21 cellular contexts compared by ENCODE assay signal in genomic region chr11:62506413-62506940, GRCh38. TPM values are rescaled to one million over a fixed set of nuclear protein-coding genes. Genes with fewer than 3 reads are reported as not detected.
DNase-seq lines count a peak whose midpoint lies in the region; ATAC-seq, FAIRE-seq and TF ChIP-seq lines count a peak whose summit lies in the region.
"Had no signal": no experiment of that assay in that cellular context is flagged by ENCODE, and none has a peak within 500 bp of the region (broad histone marks: within the 10 kb centered on the region; RNA-seq: fewer than 3 reads in every experiment).

No MANE protein-coding gene starts in this region.

- peaks cover 78% of the 10 kb centered on the region for H3K4me1 ChIP-seq in A549
- H3K4me1 ChIP-seq in mesendoderm (ENCODE audit: control insufficient read depth, low read depth, low read length) = peaks cover 10% of the 10 kb centered on the region
- H3K4me1 ChIP-seq in smooth muscle cell (ENCODE audit: low read depth) = peaks cover 48% of the 10 kb centered on the region
- H3K4me1 ChIP-seq: foreskin keratinocyte, SJCRH30 had no signal

- no peak overlapping the region for H3K27ac Mint-ChIP-seq in activated CD4-positive, alpha-beta memory T cell treated with anti-CD3 and anti-CD28 coated beads, Interleukin-2, amount 10 ng/mL, durations not matched to agents 7 days and 5 days
- H3K27ac Mint-ChIP-seq: activated CD4-positive, alpha-beta T cell treated with anti-CD3 and anti-CD28 coated beads, Interleukin-2, amount 10 ng/mL, durations not matched to agents 7 days and 5 days; CD4-positive, CD25-positive, alpha-beta regulatory T cell; HFFc6 had no signal

- WGBS in A549 (ENCODE audit: missing lambda C conversion rate) = 65% methylated on average over 7 of the region's 7 CpGs
- WGBS in mesendoderm (ENCODE audit: extremely low coverage, insufficient coverage, low lambda C conversion rate) = no CpG with 5 or more reads among the region's 7 CpGs
- 68% methylated on average over 7 of the region's 7 CpGs for WGBS in smooth muscle cell (ENCODE audit: low lambda C conversion rate)

- H3K9ac ChIP-seq in mesendoderm (ENCODE audit: low read length) (no peak overlapping the region), smooth muscle cell (ENCODE audit: low read depth) (no peak overlapping the region)

- H3K79me1 ChIP-seq in mesendoderm (ENCODE audit: low read length) = no peaks in the 10 kb centered on the region

- peak overlapping the region; percentile 46 for H2BK120ac ChIP-seq in mesendoderm (ENCODE audit: low read depth, low read length)

- no peak for TF ChIP-seq CTCF in A549 (IDR thresholded peaks at IDR 0.05)
- no peak for TF ChIP-seq CTCF in VCaP (conservative IDR thresholded peaks at IDR 0.05)
- TF ChIP-seq CTCF in smooth muscle cell (IDR thresholded peaks at IDR 0.05; ENCODE audit: borderline replicate concordance, insufficient read depth, poor library complexity, severe bottlenecking) = no peak

- no peaks in the 10 kb centered on the region for H3K36me3 Mint-ChIP-seq in activated CD4-positive, alpha-beta memory T cell treated with anti-CD3 and anti-CD28 coated beads, Interleukin-2, amount 10 ng/mL, durations not matched to agents 7 days and 5 days (ENCODE audit: low read depth)
- H3K36me3 Mint-ChIP-seq: CD4-positive, CD25-positive, alpha-beta regulatory T cell had no signal

- FAIRE-seq in A549 (lab: Jason Lieb, UNC) = no peak
- FAIRE-seq: GM12878 had no signal

- TF ChIP-seq EP300 in A549 (IDR thresholded peaks at IDR 0.05) = no peak

- H4K5ac ChIP-seq in mesendoderm (ENCODE audit: low read length) = no peak overlapping the region

- H4K20me1 ChIP-seq in smooth muscle cell (ENCODE audit: low read depth) = no peaks in the 10 kb centered on the region

- H3K56ac ChIP-seq in mesendoderm (ENCODE audit: low read length) = peak overlapping the region; percentile 65

- TF ChIP-seq RAD21 in A549 (conservative IDR thresholded peaks at IDR 0.05 in 1 of 2, IDR thresholded peaks at IDR 0.05 in 1 of 2) = no peak

- peak overlapping the region; percentile 31 for H2AK5ac ChIP-seq in mesendoderm (ENCODE audit: low read length)

- no peak overlapping the region for H3K4ac ChIP-seq in mesendoderm (ENCODE audit: low read depth, low read length)

- H3K18ac ChIP-seq in mesendoderm (ENCODE audit: low read length) = peak overlapping the region; percentile 52

- ATAC-seq in A549 (no peak), HG03280 (IDR thresholded peaks at IDR 0.05; ENCODE audit: unreplicated experiment) (no peak)
- ATAC-seq: foreskin keratinocyte, GM12878 had no signal

- H3K4me2 ChIP-seq in A549 (no peak overlapping the region), mesendoderm (ENCODE audit: low read length) (no peak overlapping the region), smooth muscle cell (peak overlapping the region; percentile 87)

- CTCF ChIA-PET in A549 (lab: Yijun Ruan, JAX) = interaction anchor here (0.7 to 7.9 kb wide), 7 partner anchors 10 to 111 kb away, joined by 3 to 82 read pairs (median 18); no protein-coding TSS in a partner anchor
- CTCF ChIA-PET in activated CD4-positive, alpha-beta memory T cell treated with anti-CD3 and anti-CD28 coated beads, Interleukin-2, amount 10 ng/mL, durations not matched to agents 7 days and 5 days (lab: Charles Lee) = interaction anchor here (1.7 kb wide), 1 partner anchor 33 kb away, joined by 3 read pairs; no protein-coding TSS in a partner anchor

- TF ChIP-seq POLR2A in A549 (IDR thresholded peaks at IDR 0.05; ENCODE audit: low read length) = no peak

- H3K9me3 Mint-ChIP-seq in activated CD4-positive, alpha-beta memory T cell treated with anti-CD3 and anti-CD28 coated beads, Interleukin-2, amount 10 ng/mL, durations not matched to agents 7 days and 5 days = no peaks in the 10 kb centered on the region
- H3K9me3 Mint-ChIP-seq: activated CD4-positive, alpha-beta T cell treated with anti-CD3 and anti-CD28 coated beads, Interleukin-2, amount 10 ng/mL, durations not matched to agents 7 days and 5 days; CD4-positive, CD25-positive, alpha-beta regulatory T cell; HFFc6 had no signal

- H4K8ac ChIP-seq in mesendoderm (ENCODE audit: low read depth, low read length) = no peak overlapping the region

- H3K36me3 ChIP-seq in mesendoderm (ENCODE audit: control insufficient read depth, insufficient read depth, low read length) = no peaks in the 10 kb centered on the region
- H3K36me3 ChIP-seq in smooth muscle cell (ENCODE audit: low read depth) = no peaks in the 10 kb centered on the region
- H3K36me3 ChIP-seq: adrenal gland, MG63, SJCRH30 had no signal

- H3K4me3 ChIP-seq in A549 = no peak overlapping the region
- H3K4me3 ChIP-seq in mesendoderm (ENCODE audit: low read length) = no peak overlapping the region
- H3K4me3 ChIP-seq in smooth muscle cell = no peak overlapping the region
- H3K4me3 ChIP-seq: GM12878, MG63, SJCRH30 had no signal

- no peak overlapping the region for H2BK15ac ChIP-seq in mesendoderm (replicated peaks; ENCODE audit: low read depth)

- H3K27me3 ChIP-seq in mesendoderm (ENCODE audit: insufficient read depth, low read length, poor library complexity) (no peaks in the 10 kb centered on the region), smooth muscle cell (ENCODE audit: low read depth) (no peaks in the 10 kb centered on the region)
- H3K27me3 ChIP-seq: adrenal gland, foreskin keratinocyte, MG63 had no signal

- no peak overlapping the region for H2BK5ac ChIP-seq in mesendoderm (ENCODE audit: low read length)

- H3K23ac ChIP-seq in mesendoderm (ENCODE audit: low read length) = no peak overlapping the region

- no peak for DNase-seq in A549 (ENCODE audit: low read depth in 1 of 2, low spot score in 1 of 2)
- no peak for DNase-seq in mesendoderm
- no peak for DNase-seq in smooth muscle cell (lab: John Stamatoyannopoulos, UW; ENCODE audit: unreplicated experiment)
- no peak for DNase-seq in activated CD4-positive, alpha-beta memory T cell treated with anti-CD3 and anti-CD28 coated beads, Interleukin-2, amount 10 ng/mL, durations not matched to agents 7 days and 5 days
- no peak for DNase-seq in NOMO-1 treated with dmso at 0.1 percent for 144 hours (lab: John Stamatoyannopoulos, UW; ENCODE audit: unreplicated experiment)
- no peak for DNase-seq in hepatic stellate cell (ENCODE audit: low spot score)
- DNase-seq: activated CD4-positive, alpha-beta T cell treated with anti-CD3 and anti-CD28 coated beads, Interleukin-2, amount 10 ng/mL, durations not matched to agents 7 days and 5 days; activated gamma-delta T cell; CD4-positive, CD25-positive, alpha-beta regulatory T cell; foreskin keratinocyte; HFFc6; IMR-90; MG63; NCI-H2171; NCI-H748 treated with DMSO at 0.1 percent for 48 hours; SJCRH30 had no signal

- POLR2A ChIA-PET in A549 (lab: Yijun Ruan, JAX) = no interaction called here
- POLR2A ChIA-PET in activated CD4-positive, alpha-beta memory T cell treated with anti-CD3 and anti-CD28 coated beads, Interleukin-2, amount 10 ng/mL, durations not matched to agents 7 days and 5 days (lab: Charles Lee) = no interaction called here

- no peak overlapping the region for H3K4me3 Mint-ChIP-seq in activated CD4-positive, alpha-beta memory T cell treated with anti-CD3 and anti-CD28 coated beads, Interleukin-2, amount 10 ng/mL, durations not matched to agents 7 days and 5 days
- H3K4me3 Mint-ChIP-seq: activated CD4-positive, alpha-beta T cell treated with anti-CD3 and anti-CD28 coated beads, Interleukin-2, amount 10 ng/mL, durations not matched to agents 7 days and 5 days; CD4-positive, CD25-positive, alpha-beta regulatory T cell; HFFc6 had no signal

- H3K27ac ChIP-seq in A549 = peak overlapping the region; percentile 82 to 86; a peak in 3 of 6 replicates
- H3K27ac ChIP-seq in VCaP = peak overlapping the region; percentile 94; the same call in 1 of the 2 replicates
- no peak overlapping the region for H3K27ac ChIP-seq in mesendoderm (ENCODE audit: low read depth, low read length)
- no peak overlapping the region for H3K27ac ChIP-seq in smooth muscle cell (ENCODE audit: low read depth)
- H3K27ac ChIP-seq: foreskin keratinocyte, HL-60, SJCRH30 had no signal

- peaks cover 23% of the 10 kb centered on the region for H3F3A ChIP-seq in smooth muscle cell (ENCODE audit: low read depth)

- H3K27me3 Mint-ChIP-seq in activated CD4-positive, alpha-beta memory T cell treated with anti-CD3 and anti-CD28 coated beads, Interleukin-2, amount 10 ng/mL, durations not matched to agents 7 days and 5 days = peaks cover 7% of the 10 kb centered on the region

- H2AFZ ChIP-seq in smooth muscle cell (ENCODE audit: low read depth) = no peak overlapping the region

- H3K79me2 ChIP-seq in mesendoderm (ENCODE audit: control insufficient read depth, insufficient read depth, low read length) (no peaks in the 10 kb centered on the region), smooth muscle cell (ENCODE audit: low read depth) (no peaks in the 10 kb centered on the region)

- H3K4me1 Mint-ChIP-seq in activated CD4-positive, alpha-beta memory T cell treated with anti-CD3 and anti-CD28 coated beads, Interleukin-2, amount 10 ng/mL, durations not matched to agents 7 days and 5 days = peaks cover 10% of the 10 kb centered on the region

- no peaks in the 10 kb centered on the region for H3K9me3 ChIP-seq in A549
- H3K9me3 ChIP-seq in smooth muscle cell (replicated peaks; ENCODE audit: low read depth) = no peaks in the 10 kb centered on the region
- H3K9me3 ChIP-seq: adrenal gland, MG63, SJCRH30 had no signal

TF ChIP-seq in A549, 52 proteins besides CTCF, POLR2A, EP300 and RAD21 (continues in another document):
- no peak for TF ChIP-seq ZSCAN20 (CRISPR knock-in tag; IDR thresholded peaks at IDR 0.05)

RNA-seq across cellular contexts. Expression of gene AHNAK, which starts 40.1 kb away (rescaled TPM):
- polyA plus RNA-seq in A549 (2011; rRNA removed) = 82.0 and 98.0 TPM in 2 replicates
- 26.1 and 27.2 TPM in 2 replicates for polyA plus RNA-seq in A549 (2012; cell fraction: cytosol; rRNA removed)
- 55.0 and 96.0 TPM in 2 replicates for polyA plus RNA-seq in A549 (2012; cell fraction: nucleus; rRNA removed)
- 41.5 to 62.9 TPM (median 43.3 TPM) in 3 replicates for polyA plus RNA-seq in A549 (2017; fragmentation: RNase III; extraction: RNeasy Plus Mini Kit Qiagen cat#74134 plus additional on column Dnase treatment)
- polyA minus RNA-seq in A549 (2011; rRNA and poly(A)+ RNA removed) = 179 and 182 TPM in 2 replicates
- polyA plus RNA-seq in mesendoderm (2013, experiment 1 of 2) = 4.2 TPM
- polyA plus RNA-seq in mesendoderm (2013, experiment 2 of 2) = 3.9 TPM
- 229 and 240 TPM in 2 replicates for total RNA-seq in smooth muscle cell
- polyA plus RNA-seq in smooth muscle cell = 27.2 and 58.8 TPM in 2 replicates
- 100 to 1,000 TPM; 323 to 360 TPM for total RNA-seq in activated CD4-positive, alpha-beta memory T cell treated with anti-CD3 and anti-CD28 coated beads, Interleukin-2, amount 10 ng/mL, durations not matched to agents 7 days and 5 days

Comparison
In these comparisons a context has a peak if more than half of its experiments do, and no peak if none do; other contexts are left out.
1. H3K27ac ChIP-seq: peak in A549 (2 of 2) and VCaP (single experiment); none in mesendoderm (single experiment) and smooth muscle cell (single experiment).